9 cellular contexts compared by ENCODE assay signal in genomic region chr7:75054744-75055527, GRCh38. TPM values are rescaled to one million over a fixed set of nuclear protein-coding genes. Genes with fewer than 3 reads are reported as not detected.
DNase-seq lines count a peak whose midpoint lies in the region; ATAC-seq and TF ChIP-seq lines count a peak whose summit lies in the region.
"Had no signal": no experiment of that assay in that cellular context is flagged by ENCODE, and none has a peak within 500 bp of the region (broad histone marks: within the 10 kb centered on the region; RNA-seq: fewer than 3 reads in every experiment).

No MANE protein-coding gene starts in this region.

- in situ Hi-C loops in transverse colon (cut with MboI; ENCODE audit: low pct_ligation_motif_present in 1 of 4, low pct_unique_long_range_greater_than_20kb in 1 of 4, low sequenced_read_pairs in 3 of 4): loop anchor here in 1 of 4 donors (25.0 kb wide), 1 partner anchor 707 kb away; the partner anchor contains the start of gene CCL26

- no peaks in the 10 kb centered on the region for H3K4me1 Mint-ChIP-seq in endothelial cell (ENCODE audit: unreplicated experiment)
- H3K4me1 Mint-ChIP-seq in stimulated activated memory B cell treated with anti-CD40 and anti-IgM and Interleukin-4, amounts not matched to agents 10 μg/mL and 1 μg/mL and 100 μg/mL, for 72 hours: no peaks in the 10 kb centered on the region

- H3K27ac Mint-ChIP-seq in endothelial cell (ENCODE audit: unreplicated experiment): no peak overlapping the region
- no peak overlapping the region for H3K27ac Mint-ChIP-seq in stimulated activated memory B cell treated with anti-CD40 and anti-IgM and Interleukin-4, amounts not matched to agents 10 μg/mL and 1 μg/mL and 100 μg/mL, for 72 hours

- no peaks in the 10 kb centered on the region for H3K9me3 ChIP-seq in transverse colon

- peaks cover 40% of the 10 kb centered on the region for H3K36me3 Mint-ChIP-seq in endothelial cell (ENCODE audit: low read depth, unreplicated experiment)
- peaks cover 70% of the 10 kb centered on the region for H3K36me3 Mint-ChIP-seq in stimulated activated memory B cell treated with anti-CD40 and anti-IgM and Interleukin-4, amounts not matched to agents 10 μg/mL and 1 μg/mL and 100 μg/mL, for 72 hours

- WGBS in transverse colon (ENCODE audit: low coverage in 1 of 2), 2 donors: 84 to 93% methylated on average over 3 to 12 of the region's 12 CpGs

- H3K4me1 ChIP-seq in transverse colon: peaks cover 0 to 6% (median 0%) of the 10 kb centered on the region in 4 donors

- no peak overlapping the region for H3K4me3 Mint-ChIP-seq in endothelial cell (ENCODE audit: unreplicated experiment)
- H3K4me3 Mint-ChIP-seq in stimulated activated memory B cell treated with anti-CD40 and anti-IgM and Interleukin-4, amounts not matched to agents 10 μg/mL and 1 μg/mL and 100 μg/mL, for 72 hours: no peak overlapping the region

- H3K36me3 ChIP-seq in transverse colon: peaks cover 0 to 30% (median 11%) of the 10 kb centered on the region in 4 donors

- no peak for ATAC-seq in stimulated activated memory B cell treated with anti-CD40 and anti-IgM and Interleukin-4, amounts not matched to agents 10 μg/mL and 1 μg/mL and 100 μg/mL, for 72 hours

- H3K4me3 ChIP-seq in transverse colon: no peak overlapping the region

- H3K27me3 ChIP-seq in transverse colon: no peaks in the 10 kb centered on the region

- peak overlapping the region; percentile 14 to 79 (median 66) for H3K27ac ChIP-seq in transverse colon

- no peak for TF ChIP-seq CTCF in transverse colon (IDR thresholded peaks at IDR 0.05)
- TF ChIP-seq CTCF in endothelial cell (IDR thresholded peaks at IDR 0.05; ENCODE audit: unreplicated experiment): no peak

- intact Hi-C loops in transverse colon (cut with DNase I; ENCODE audit: low total_unique reads): no loop called here

- peaks cover 2% of the 10 kb centered on the region for H3K27me3 Mint-ChIP-seq in endothelial cell (ENCODE audit: unreplicated experiment)
- H3K27me3 Mint-ChIP-seq in stimulated activated memory B cell treated with anti-CD40 and anti-IgM and Interleukin-4, amounts not matched to agents 10 μg/mL and 1 μg/mL and 100 μg/mL, for 72 hours: no peaks in the 10 kb centered on the region

- no peak for TF ChIP-seq EP300 in transverse colon (IDR thresholded peaks at IDR 0.05; ENCODE audit: low read depth)

- TF ChIP-seq POLR2A in transverse colon (IDR thresholded peaks at IDR 0.05): no peak

- no peaks in the 10 kb centered on the region for H3K9me3 Mint-ChIP-seq in endothelial cell (ENCODE audit: unreplicated experiment)
- no peaks in the 10 kb centered on the region for H3K9me3 Mint-ChIP-seq in stimulated activated memory B cell treated with anti-CD40 and anti-IgM and Interleukin-4, amounts not matched to agents 10 μg/mL and 1 μg/mL and 100 μg/mL, for 72 hours

- DNase-seq in NCI-H2196 (lab: John Stamatoyannopoulos, UW; ENCODE audit: unreplicated experiment): peak; percentile 45
- DNase-seq in epidermal melanocyte (ENCODE audit: insufficient read length, low spot score): peak; percentile 78
- peak; percentile 46 to 65 for DNase-seq in lung microvascular endothelial cell (ENCODE audit: low read depth in 2 of 2)
- DNase-seq in transverse colon: no peak
- no peak for DNase-seq in endothelial cell (ENCODE audit: low spot score)
- DNase-seq in D341Med (ENCODE audit: low spot score): no peak
- DNase-seq: NCI-H1105, SW 1271 had no signal

RNA-seq across cellular contexts. Expression of gene RCC1L, which starts 18.7 kb away (rescaled TPM):
- total RNA-seq in lung microvascular endothelial cell (37.3 and 38.8 TPM in 2 replicates), transverse colon (10 to 100 TPM; 22.4 to 39.0 (median 35.1) TPM), endothelial cell (ENCODE audit: unreplicated experiment) (41.4 TPM)

RNA-seq across cellular contexts. Expression of gene GTF2IRD2B, which starts 37.5 kb away (rescaled TPM):
- total RNA-seq in lung microvascular endothelial cell (10.2 and 13.5 TPM in 2 replicates), transverse colon (100 to 1,000 TPM in 2 of 4 donors, 10 to 100 TPM in 2; 22.9 to 112 (median 73.6) TPM), endothelial cell (ENCODE audit: unreplicated experiment) (12.7 TPM)

Comparison
In these comparisons a context has a peak if more than half of its experiments do, and no peak if none do; other contexts are left out.
1. DNase-seq: peak in NCI-H2196 (single experiment), epidermal melanocyte (single experiment) and lung microvascular endothelial cell (2 of 2); none in transverse colon (single experiment), endothelial cell (single experiment) and D341Med (single experiment).